ENCODE assay signal across 17 cellular contexts in genomic region chr6:69812746-69813427, GRCh38. TPM values are rescaled to one million over a fixed set of nuclear protein-coding genes. Genes with fewer than 3 reads are reported as not detected.
DNase-seq lines count a peak whose midpoint lies in the region; ATAC-seq, FAIRE-seq and TF ChIP-seq lines count a peak whose summit lies in the region.
"Had no signal": no experiment of that assay in that cellular context is flagged by ENCODE, and none has a peak within 500 bp of the region (broad histone marks: within the 10 kb centered on the region; RNA-seq: fewer than 3 reads in every experiment).

No MANE protein-coding gene starts in this region.

- in situ Hi-C loops in K562 (cut with MboI), result no loop called here

- H3K9me3 ChIP-seq in K562 (replicated peaks; ENCODE audit: control insufficient read depth, insufficient read depth, low read depth, low read length), result no peaks in the 10 kb centered on the region
- H3K9me3 ChIP-seq: colonic mucosa, esophagus muscularis mucosa, upper lobe of left lung had no signal

- H2AFZ ChIP-seq in K562 (ENCODE audit: low read depth, low read length), result peak overlapping the region; percentile 74; the same call in 1 of the 2 replicates

- no peak overlapping the region for H3K4me2 ChIP-seq in K562 (ENCODE audit: insufficient read depth, low read length)

- no TSS peak for BruUV-seq in K562 (replicated peaks; lab: Mats Ljungman, UMichigan)

- no peaks in the 10 kb centered on the region for H3K79me2 ChIP-seq in K562 (ENCODE audit: control insufficient read depth, insufficient read depth, low read length)

- H3K4me1 Mint-ChIP-seq in activated T-cell treated with anti-CD3 and anti-CD28 coated beads, Interleukin-2, amount 50 U/mL, for 4 hours (ENCODE audit: low read depth), result peaks cover 58% of the 10 kb centered on the region
- H3K4me1 Mint-ChIP-seq in stimulated activated naive B cell treated with anti-CD40 and anti-IgM and Interleukin-4, amounts not matched to agents 10 μg/mL and 1 μg/mL and 100 μg/mL, for 72 hours, result peaks cover 56 to 80% of the 10 kb centered on the region in 2 donors

- H3K4me3 ChIP-seq in K562, result no peak overlapping the region
- H3K4me3 ChIP-seq: colonic mucosa, esophagus muscularis mucosa, upper lobe of left lung had no signal

- H3K4me3 Mint-ChIP-seq in activated T-cell treated with anti-CD3 and anti-CD28 coated beads, Interleukin-2, amount 50 U/mL, for 4 hours, result peak overlapping the region; percentile 32
- H3K4me3 Mint-ChIP-seq in stimulated activated naive B cell treated with anti-CD40 and anti-IgM and Interleukin-4, amounts not matched to agents 10 μg/mL and 1 μg/mL and 100 μg/mL, for 72 hours, result peak overlapping the region; percentile 51 to 75

- no peaks in the 10 kb centered on the region for H3K9me3 Mint-ChIP-seq in activated T-cell treated with anti-CD3 and anti-CD28 coated beads, Interleukin-2, amount 50 U/mL, for 4 hours
- peaks cover 3 to 6% of the 10 kb centered on the region in 2 donors for H3K9me3 Mint-ChIP-seq in stimulated activated naive B cell treated with anti-CD40 and anti-IgM and Interleukin-4, amounts not matched to agents 10 μg/mL and 1 μg/mL and 100 μg/mL, for 72 hours

- H3K27ac ChIP-seq in K562 (ENCODE audit: extremely low read depth, low read depth, low read length), result no peak overlapping the region
- H3K27ac ChIP-seq: colonic mucosa, esophagus muscularis mucosa had no signal

- no peaks in the 10 kb centered on the region for H3K9me1 ChIP-seq in K562 (ENCODE audit: control insufficient read depth, insufficient read depth, low read length)

- no peak for TF ChIP-seq CTCF in K562 (IDR thresholded peaks at IDR 0.05 in 2 of 3, conservative IDR thresholded peaks at IDR 0.05 in 1 of 3; ENCODE audit: insufficient read depth in 2 of 3, low read depth in 1 of 3, low read length in 3 of 3)

- no peak for DNase-seq in activated T-cell treated with anti-CD3 and anti-CD28 coated beads, Interleukin-2, amount 50 U/mL, for 4 hours
- no peak for DNase-seq in activated T-cell treated with anti-CD3 and anti-CD28 coated beads for 4 hours
- DNase-seq in NCI-H69 (lab: John Stamatoyannopoulos, UW), result peak; percentile 21
- no peak for DNase-seq in K562 (ENCODE audit: extremely low read depth in 1 of 4, low spot score in 3 of 4)
- no peak for DNase-seq in stimulated activated naive B cell treated with anti-CD40 and anti-IgM and Interleukin-4, amounts not matched to agents 10 μg/mL and 1 μg/mL and 100 μg/mL, for 72 hours
- no peak for DNase-seq in cerebellar cortex (ENCODE audit: low spot score)
- DNase-seq in DMS 273 treated with DMSO at 0.1 percent for 48 hours (lab: John Stamatoyannopoulos, UW), result no peak
- DNase-seq: activated CD4-positive, alpha-beta T cell treated with anti-CD3 and anti-CD28 coated beads for 4 hours; amniotic stem cell; colonic mucosa; DND-41; left ventricle myocardium superior; NCI-H1930; SW 1271; upper lobe of left lung had no signal

- H3K27me3 ChIP-seq in K562 (ENCODE audit: control insufficient read depth in 2 of 2, insufficient read depth in 2 of 2, low read length in 2 of 2), result no peaks in the 10 kb centered on the region
- H3K27me3 ChIP-seq: colonic mucosa, esophagus muscularis mucosa, upper lobe of left lung had no signal

- no peaks in the 10 kb centered on the region for H3K36me3 ChIP-seq in K562 (ENCODE audit: control insufficient read depth, insufficient read depth, low read length)
- H3K36me3 ChIP-seq: colonic mucosa, esophagus muscularis mucosa, upper lobe of left lung had no signal

- TF ChIP-seq RAD21 in K562 (CRISPR knock-in tag; conservative IDR thresholded peaks at IDR 0.05 in 1 of 2, IDR thresholded peaks at IDR 0.05 in 1 of 2), result no peak

- POLR2A ChIA-PET in K562 (lab: Yijun Ruan, JAX), result interaction anchor here (0.9 kb wide), 1 partner anchor 11 kb away, joined by 3 read pairs; no protein-coding TSS in a partner anchor

- H3K27me3 Mint-ChIP-seq in activated T-cell treated with anti-CD3 and anti-CD28 coated beads, Interleukin-2, amount 50 U/mL, for 4 hours (ENCODE audit: low read depth), result peaks cover 2% of the 10 kb centered on the region
- H3K27me3 Mint-ChIP-seq in stimulated activated naive B cell treated with anti-CD40 and anti-IgM and Interleukin-4, amounts not matched to agents 10 μg/mL and 1 μg/mL and 100 μg/mL, for 72 hours, result no peaks in the 10 kb centered on the region

- no peaks in the 10 kb centered on the region for H3K36me3 Mint-ChIP-seq in activated T-cell treated with anti-CD3 and anti-CD28 coated beads, Interleukin-2, amount 50 U/mL, for 4 hours (ENCODE audit: insufficient read depth)
- peaks cover 13 to 25% of the 10 kb centered on the region in 2 donors for H3K36me3 Mint-ChIP-seq in stimulated activated naive B cell treated with anti-CD40 and anti-IgM and Interleukin-4, amounts not matched to agents 10 μg/mL and 1 μg/mL and 100 μg/mL, for 72 hours

- CTCF ChIA-PET in K562 (lab: Yijun Ruan, JAX; ENCODE audit: low intra/inter-chr PET ratio), result no interaction called here

- intact Hi-C loops in K562 (cut with micrococcal nuclease), result no loop called here

- H3K27ac Mint-ChIP-seq in stimulated activated naive B cell treated with anti-CD40 and anti-IgM and Interleukin-4, amounts not matched to agents 10 μg/mL and 1 μg/mL and 100 μg/mL, for 72 hours, result peak overlapping the region; percentile 95

- no peaks in the 10 kb centered on the region for H4K20me1 ChIP-seq in K562 (replicated peaks; ENCODE audit: control insufficient read depth, insufficient read depth, low read length)

- no peak for TF ChIP-seq POLR2A in K562 (conservative IDR thresholded peaks at IDR 0.05)

- no peak for ATAC-seq in activated T-cell treated with anti-CD3 and anti-CD28 coated beads, Interleukin-2, amount 50 U/mL, for 4 hours
- ATAC-seq in K562 (no peak), HG03378 (IDR thresholded peaks at IDR 0.05; ENCODE audit: unreplicated experiment) (no peak)
- peak; percentile 64 to 69 for ATAC-seq in stimulated activated naive B cell treated with anti-CD40 and anti-IgM and Interleukin-4, amounts not matched to agents 10 μg/mL and 1 μg/mL and 100 μg/mL, for 72 hours (replicated peaks)
- ATAC-seq: left ventricle myocardium superior had no signal

- H3K4me1 ChIP-seq in K562 (replicated peaks in 1 of 2; ENCODE audit: control insufficient read depth in 2 of 2, insufficient read depth in 2 of 2, low read length in 2 of 2), result peaks cover 0 to 16% of the 10 kb centered on the region in 2 experiments; a peak in 3 of 5 replicates
- H3K4me1 ChIP-seq: colonic mucosa, esophagus muscularis mucosa had no signal

- H3K9ac ChIP-seq in K562 (ENCODE audit: insufficient read depth in 1 of 2, low read depth in 2 of 2, low read length in 2 of 2), result no peak overlapping the region

- no peak for TF ChIP-seq EP300 in K562 (IDR thresholded peaks at IDR 0.05; ENCODE audit: low read length)

- WGBS in K562 (ENCODE audit: insufficient coverage, low coverage, missing lambda C conversion rate), result 3% methylated on average over 4 of the region's 4 CpGs

- no peak for FAIRE-seq in K562 (lab: Jason Lieb, UNC)

TF ChIP-seq in K562, 482 proteins besides CTCF, POLR2A, EP300 and RAD21 (continues in another document):
- TF ChIP-seq NR2C2 (CRISPR knock-in tag; IDR thresholded peaks at IDR 0.05) (no peak), NR2C2 (tag; IDR thresholded peaks at IDR 0.05) (no peak), SRSF9 (IDR thresholded peaks at IDR 0.05; ENCODE audit: borderline replicate concordance, low read depth, low read length) (no peak)

RNA-seq across cellular contexts. Expression of gene LMBRD1, which starts 16.1 kb away (rescaled TPM):
- total RNA-seq in activated T-cell treated with anti-CD3 and anti-CD28 coated beads, Interleukin-2, amount 50 U/mL, for 4 hours, result 10 to 100 TPM in 2 of 3 donors, 1 to 10 TPM in 1; 9.0 to 11.8 (median 10.6) TPM
- 17.8 and 55.4 TPM in 2 replicates for total RNA-seq in K562 (2011; cell fraction: chromatin; rRNA removed; ENCODE audit: low replicate concordance)
- total RNA-seq in K562 (2011; cell fraction: nucleolus; rRNA removed), result 22.0 and 25.8 TPM in 2 replicates
- 39.2 and 40.0 TPM in 2 replicates for total RNA-seq in K562 (2011; cell fraction: nucleoplasm; rRNA removed)
- total RNA-seq in K562 (2014; rRNA removed) (14.0 and 16.2 TPM in 2 replicates), K562 (2014; rRNA removed; fragmentation: Illumina TruSeq; extraction: Trizol) (32.8 and 36.2 TPM in 2 replicates), K562 (2015; rRNA removed; fragmentation: Illumina TruSeq; extraction: Trizol) (24.6 and 26.5 TPM in 2 replicates), K562 (2021) (19.5 and 21.4 TPM in 2 replicates)
- polyA plus RNA-seq in K562 (2011; rRNA removed) (20.2 and 31.2 TPM in 2 replicates), K562 (2014; fragmentation: Illumina TruSeq; extraction: Trizol) (21.1 and 24.0 TPM in 2 replicates), K562 (2014; fragmentation: Nextera tagmentation; extraction: Ambion mirVana) (10 to 100 TPM; 64.3 to 85.2 TPM), K562 (2014; rRNA removed) (21.3 and 22.2 TPM in 2 replicates)
- 4.2 and 13.3 TPM in 2 replicates for polyA plus RNA-seq in K562 (2011; cell fraction: cytosol; rRNA removed)
- 7.4 and 11.4 TPM in 2 replicates for polyA plus RNA-seq in K562 (2011; cell fraction: nucleus; rRNA removed)
- polyA plus RNA-seq in K562 (2012), result 19.7 and 22.0 TPM in 2 replicates
- 27.8 and 29.0 TPM in 2 replicates for polyA minus RNA-seq in K562 (2011; rRNA and poly(A)+ RNA removed)
- polyA minus RNA-seq in K562 (2011; cell fraction: cytosol; rRNA and poly(A)+ RNA removed), result 6.0 and 10.0 TPM in 2 replicates
- polyA minus RNA-seq in K562 (2011; cell fraction: nucleus; rRNA and poly(A)+ RNA removed), result 26.8 and 38.5 TPM in 2 replicates

RNA-seq across cellular contexts. Expression of gene COL19A1, which starts 53.5 kb away (rescaled TPM):
- under 1 TPM in 2 of 3 donors, not detected in 1; 0.05 to 0.35 TPM for total RNA-seq in activated T-cell treated with anti-CD3 and anti-CD28 coated beads, Interleukin-2, amount 50 U/mL, for 4 hours
- total RNA-seq in K562 (2011; cell fraction: chromatin; rRNA removed; ENCODE audit: low replicate concordance), result not detected in 2 replicates
- total RNA-seq in K562 (2011; cell fraction: nucleolus; rRNA removed), result not detected in 2 replicates
- not detected in 2 replicates for total RNA-seq in K562 (2011; cell fraction: nucleoplasm; rRNA removed)
- total RNA-seq in K562 (2014; rRNA removed), result not detected in 2 replicates
- not detected in 2 replicates for total RNA-seq in K562 (2014; rRNA removed; fragmentation: Illumina TruSeq; extraction: Trizol)
- total RNA-seq in K562 (2015; rRNA removed; fragmentation: Illumina TruSeq; extraction: Trizol), result not detected in 2 replicates
- total RNA-seq in K562 (2021), result not detected in 2 replicates
- not detected in 2 replicates for polyA plus RNA-seq in K562 (2011; rRNA removed)
- polyA plus RNA-seq in K562 (2011; cell fraction: cytosol; rRNA removed), result not detected in 2 replicates
- polyA plus RNA-seq in K562 (2011; cell fraction: nucleus; rRNA removed), result not detected in 2 replicates
- 0.10 TPM in 1 of 2 replicates, not detected in the other for polyA plus RNA-seq in K562 (2012)
- polyA plus RNA-seq in K562 (2014; fragmentation: Illumina TruSeq; extraction: Trizol), result not detected in 2 replicates
- not detected for polyA plus RNA-seq in K562 (2014; fragmentation: Nextera tagmentation; extraction: Ambion mirVana)
- polyA plus RNA-seq in K562 (2014; rRNA removed), result not detected in 2 replicates
- not detected in 2 replicates for polyA minus RNA-seq in K562 (2011; rRNA and poly(A)+ RNA removed)
- polyA minus RNA-seq in K562 (2011; cell fraction: cytosol; rRNA and poly(A)+ RNA removed), result not detected in 2 replicates
- not detected in 2 replicates for polyA minus RNA-seq in K562 (2011; cell fraction: nucleus; rRNA and poly(A)+ RNA removed)

Comparison
In these comparisons a context has a peak if more than half of its experiments do, and no peak if none do; other contexts are left out.
1. ATAC-seq: peak in stimulated activated naive B cell treated with anti-CD40 and anti-IgM and Interleukin-4, amounts not matched to agents 10 μg/mL and 1 μg/mL and 100 μg/mL, for 72 hours (2 of 2); none in activated T-cell treated with anti-CD3 and anti-CD28 coated beads, Interleukin-2, amount 50 U/mL, for 4 hours (0 of 2), K562 (single experiment) and HG03378 (single experiment).